In the genomic region with DNA sequence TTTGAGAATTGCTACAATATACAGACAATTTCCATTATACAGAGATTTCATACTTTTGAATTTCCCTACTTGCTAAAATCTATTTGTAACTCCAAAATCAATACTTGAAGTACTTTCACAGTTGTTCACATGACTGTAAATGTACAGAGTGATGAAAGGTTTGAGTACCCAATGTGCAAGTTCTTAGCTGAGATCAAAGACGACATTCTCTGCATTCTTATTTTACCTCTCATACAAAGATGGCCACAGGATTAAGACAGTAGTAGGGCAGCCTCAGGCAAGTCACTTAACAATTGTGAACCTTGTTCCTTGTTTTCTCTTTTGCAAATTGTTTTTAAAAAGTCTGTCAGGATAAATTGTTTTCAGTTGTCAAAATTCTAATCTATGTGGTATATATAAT, we compare ENCODE assay signal across 16 cellular contexts.
DNase-seq lines count a peak whose midpoint lies in the region; ATAC-seq and TF ChIP-seq lines count a peak whose summit lies in the region.
"Had no signal": no experiment of that assay in that cellular context is flagged by ENCODE, and none has a peak within 500 bp of the region (broad histone marks: within the 10 kb centered on the region; RNA-seq: fewer than 3 reads in every experiment).

No MANE protein-coding gene starts in this region.

- H3K9me3 ChIP-seq in left lung = peaks cover 0 to 30% of the 10 kb centered on the region in 2 donors
- H3K9me3 ChIP-seq: BE2C, HAP-1 had no signal

- H3K4me1 ChIP-seq in left lung = no peaks in the 10 kb centered on the region
- H3K4me1 ChIP-seq: BE2C had no signal

- H3K36me3 ChIP-seq in left lung = no peaks in the 10 kb centered on the region
- H3K36me3 ChIP-seq: BE2C, HAP-1 had no signal

- TF ChIP-seq POLR2A in lower leg skin (IDR thresholded peaks at IDR 0.05) = no peak

- H3K27me3 ChIP-seq in left lung = no peaks in the 10 kb centered on the region
- H3K27me3 ChIP-seq: BE2C had no signal

- peak; percentile 60 for ATAC-seq in left lung
- no peak for ATAC-seq in HG03342 (IDR thresholded peaks at IDR 0.05; ENCODE audit: unreplicated experiment)

- whole genome bisulfite sequencing in lower leg skin, 2 donors = 69 to 73% methylated on average over 1 of the region's 1 CpG

- H3K4me3 ChIP-seq in choroid plexus epithelial cell (ENCODE audit: low read depth, low read length) = no peak overlapping the region
- no peak overlapping the region for H3K4me3 ChIP-seq in left lung
- H3K4me3 ChIP-seq in lower leg skin (ENCODE audit: low read depth, poor library complexity, severe bottlenecking) = no peak overlapping the region
- H3K4me3 ChIP-seq: HAP-1 had no signal

- no peak for TF ChIP-seq CTCF in choroid plexus epithelial cell (conservative IDR thresholded peaks at IDR 0.05; ENCODE audit: low read depth, low read length)
- TF ChIP-seq CTCF in left lung (IDR thresholded peaks at IDR 0.05) = no peak
- TF ChIP-seq CTCF in lower leg skin (IDR thresholded peaks at IDR 0.05) = no peak

- intact Hi-C loops in left lung (cut with DNase I) = no loop called here
- intact Hi-C loops in lower leg skin (cut with DNase I; ENCODE audit: low total_unique reads) = no loop called here

- H3K27ac ChIP-seq in left lung = no peak overlapping the region

- DNase-seq in EL = peak; percentile 42
- DNase-seq in LoVo (ENCODE audit: low spot score) = peak; percentile 20
- DNase-seq in choroid plexus epithelial cell (ENCODE audit: low read depth) = peak; percentile 66
- DNase-seq in left lung = no peak
- no peak for DNase-seq in activated CD4-positive, alpha-beta T cell treated with anti-CD3 and anti-CD28 coated beads, Interleukin-2, amount 50 U/mL, for 1 hour
- DNase-seq in NCI-H146 (lab: John Stamatoyannopoulos, UW) = no peak
- DNase-seq in lower leg skin (ENCODE audit: low spot score in 2 of 2) = no peak
- DNase-seq: BE2C; CD4-positive, alpha-beta memory T cell; DND-41; NCI-H1048; NCI-H446; NCI-H748 treated with DMSO at 0.1 percent for 48 hours; SIG-M5 had no signal

Comparison
In these comparisons a context has a peak if more than half of its experiments do, and no peak if none do; other contexts are left out.
1. DNase-seq: peak in EL (single experiment), LoVo (single experiment) and choroid plexus epithelial cell (single experiment); none in left lung (0 of 2), activated CD4-positive, alpha-beta T cell treated with anti-CD3 and anti-CD28 coated beads, Interleukin-2, amount 50 U/mL, for 1 hour (single experiment), NCI-H146 (single experiment) and lower leg skin (0 of 2).